Comparison of ENCODE assay signal across 8 cellular contexts in the genomic region with DNA sequence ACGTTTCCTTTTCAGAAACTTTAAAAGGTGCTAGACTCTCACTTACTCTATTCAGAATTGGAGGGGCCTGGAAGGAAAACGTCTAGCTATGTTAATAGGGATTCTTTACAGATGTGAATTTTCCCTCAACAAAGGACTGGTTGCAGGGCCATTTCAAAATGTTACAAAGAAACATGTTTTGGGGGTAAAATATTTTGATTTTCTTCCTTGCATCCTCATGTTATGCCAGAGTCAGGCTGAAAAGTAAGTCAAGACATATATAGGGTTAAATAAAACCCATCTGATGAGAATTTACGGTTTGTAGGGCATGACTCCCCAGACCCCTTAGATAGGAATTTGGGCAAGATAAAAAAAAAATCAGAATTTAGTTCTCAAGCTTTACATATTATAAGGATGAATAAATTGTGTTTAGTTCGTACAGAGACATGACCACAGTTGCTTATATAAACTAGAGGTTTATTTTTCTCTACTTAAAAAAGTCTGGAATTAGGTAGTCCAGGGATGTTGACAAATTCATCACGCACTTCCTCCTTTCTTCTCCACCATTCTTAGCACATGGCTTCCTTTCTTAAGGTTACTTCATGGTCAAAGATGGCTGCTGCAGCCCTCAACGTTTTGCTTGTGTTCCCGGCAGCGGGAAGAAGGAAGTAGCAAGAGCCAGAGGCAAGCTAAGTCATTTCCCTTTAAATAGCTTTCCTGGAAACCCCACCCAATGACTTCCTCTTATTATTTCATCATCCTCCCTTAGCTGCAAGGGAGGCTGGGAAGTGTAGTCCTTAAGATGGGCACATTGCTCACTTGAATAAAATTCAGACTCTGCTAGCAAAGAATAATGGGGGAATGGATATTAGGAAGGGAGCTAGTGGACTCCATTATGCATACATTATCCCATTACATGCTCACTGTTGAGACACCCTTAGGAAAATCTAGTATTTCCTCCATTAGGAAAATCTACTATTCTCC. TPM values are rescaled to one million over a fixed set of nuclear protein-coding genes. Genes with fewer than 3 reads are reported as not detected.
DNase-seq lines count a peak whose midpoint lies in the region; ATAC-seq, FAIRE-seq and TF ChIP-seq lines count a peak whose summit lies in the region.
"Not testable (repeated sequence)": the region's sequence is repeated elsewhere in the genome, so short reads cannot be mapped to it uniquely, and the experiment has no call there.

No MANE protein-coding gene starts in this region.

- intact Hi-C loops in OCI-LY7 (cut with micrococcal nuclease; ENCODE audit: unreplicated experiment): loop anchor here (1.0 kb wide), 1 partner anchor 13 kb away; the partner anchor contains the start of gene HAPSTR1
- intact Hi-C loops in colonic mucosa (cut with DNase I): not testable (repeated sequence)

- peak; percentile 60 for FAIRE-seq in keratinocyte (lab: Jason Lieb, UNC)

- dilution Hi-C loops in keratinocyte (cut with MboI; ENCODE audit: extremely low pct_ligation_motif_present, low sequenced_read_pairs): not testable (repeated sequence)

- BruUV-seq in OCI-LY7 (replicated peaks; lab: Mats Ljungman, UMichigan): TSS peak; percentile 100

- H3K4me1 ChIP-seq in OCI-LY7 (ENCODE audit: insufficient read depth, low read length, poor library complexity, severe bottlenecking) (peaks cover 39% of the 10 kb centered on the region), keratinocyte (ENCODE audit: control insufficient read depth, extremely low read depth, insufficient read depth, low read length) (peaks cover 24% of the 10 kb centered on the region)
- not testable (repeated sequence) for H3K4me1 ChIP-seq in colonic mucosa

- peak overlapping the region; percentile 44 for H3K4me2 ChIP-seq in OCI-LY7 (ENCODE audit: low read length)
- not testable (repeated sequence) for H3K4me2 ChIP-seq in keratinocyte (ENCODE audit: control insufficient read depth, extremely low read depth, insufficient read depth, low read depth, low read length)

- not testable (repeated sequence) for H3K9ac ChIP-seq in colonic mucosa (ENCODE audit: low read depth in 2 of 2, low read length in 2 of 2); keratinocyte (ENCODE audit: control insufficient read depth, extremely low read depth, insufficient read depth, low read length)

- H3K27ac ChIP-seq in OCI-LY7 (ENCODE audit: low read depth, low read length, poor library complexity, severe bottlenecking): peak overlapping the region; percentile 48
- H3K27ac ChIP-seq in colonic mucosa: peak overlapping the region; percentile 6
- H3K27ac ChIP-seq in keratinocyte (ENCODE audit: control insufficient read depth, insufficient read depth, low read length): peak overlapping the region; percentile 45

- H3K9me2 ChIP-seq in OCI-LY7 (ENCODE audit: insufficient read depth, low read length): not testable (repeated sequence)

- not testable (repeated sequence) for TF ChIP-seq CTCF in OCI-LY7 (conservative IDR thresholded peaks at IDR 0.05; ENCODE audit: low read length); colonic mucosa (IDR thresholded peaks at IDR 0.05); keratinocyte (optimal IDR thresholded peaks at IDR 0.05 in 1 of 3, IDR thresholded peaks at IDR 0.05 in 1 of 3, conservative IDR thresholded peaks at IDR 0.05 in 1 of 3; ENCODE audit: extremely low read depth in 1 of 3, insufficient read depth in 2 of 3, low read length in 3 of 3)

- H3K4me3 ChIP-seq in OCI-LY7 (ENCODE audit: low read depth, low read length, poor library complexity, severe bottlenecking); colonic mucosa; keratinocyte (ENCODE audit: control insufficient read depth in 2 of 3, extremely low read depth in 1 of 3, insufficient read depth in 2 of 3, low read depth in 1 of 3, low read length in 3 of 3): not testable (repeated sequence)

- DNase-seq in CMK (ENCODE audit: low read depth) (peak; percentile 85), HUDEP-2 (lab: John Stamatoyannopoulos, UW; ENCODE audit: unreplicated experiment in 76 of 76) (peak in 64 of 76 experiments; percentile 10 to 90 (median 56)), OCI-LY7 (ENCODE audit: low spot score) (peak; percentile 94), colonic mucosa (peak; percentile 49)
- DNase-seq in activated CD4-positive, alpha-beta T cell treated with anti-CD3 and anti-CD28 coated beads for 48 hours: peak; percentile 66
- DNase-seq in keratinocyte (ENCODE audit: low read depth, low spot score): not testable (repeated sequence)
- DNase-seq in stimulated activated CD4-positive, alpha-beta T cell treated with anti-CD3 and anti-CD28 coated beads, TNF-alpha, amount 100 ng/mL, for 24 hours (ENCODE audit: low read depth in 3 of 3): peak in 2 of 3 experiments; percentile 33 to 47

- H3K27me3 ChIP-seq in colonic mucosa; keratinocyte (ENCODE audit: control insufficient read depth, extremely low read depth, insufficient read depth, low read length): not testable (repeated sequence)

- CTCF ChIA-PET in OCI-LY7 (lab: Charles Lee; ENCODE audit: unreplicated experiment): not testable (repeated sequence)

- H3K36me3 ChIP-seq in OCI-LY7 (ENCODE audit: insufficient read depth, low read length); colonic mucosa; keratinocyte (ENCODE audit: control insufficient read depth in 2 of 2, extremely low read depth in 1 of 2, insufficient read depth in 2 of 2, low read length in 2 of 2): not testable (repeated sequence)

- peak; percentile 74 for ATAC-seq in GM21390 (IDR thresholded peaks at IDR 0.05; ENCODE audit: unreplicated experiment)

- not testable (repeated sequence) for H3K79me2 ChIP-seq in OCI-LY7 (ENCODE audit: insufficient read depth, low read depth, low read length); keratinocyte (ENCODE audit: control insufficient read depth, insufficient read depth, low read length)

- H2AFZ ChIP-seq in OCI-LY7 (ENCODE audit: low read length): peak overlapping the region; percentile 39; the same call in 1 of the 2 replicates
- H2AFZ ChIP-seq in keratinocyte (ENCODE audit: control insufficient read depth, low read length): not testable (repeated sequence)

- POLR2A ChIA-PET in OCI-LY7 (lab: Charles Lee): interaction anchor here (1.3 to 5.3 kb wide), 5 partner anchors 11 to 24 kb away, joined by 4 to 46 read pairs (median 5); partner anchors contain the start of gene HAPSTR1

- not testable (repeated sequence) for H3K9me1 ChIP-seq in keratinocyte (ENCODE audit: control insufficient read depth, extremely low read depth, insufficient read depth, low read length)

- H3K9me3 ChIP-seq in OCI-LY7 (ENCODE audit: low read length); colonic mucosa; keratinocyte (ENCODE audit: control insufficient read depth, low read depth, low read length): not testable (repeated sequence)

- not testable (repeated sequence) for H4K20me1 ChIP-seq in OCI-LY7 (ENCODE audit: insufficient read depth, low read length); keratinocyte (ENCODE audit: control insufficient read depth, extremely low read depth, insufficient read depth, low read length)

RNA-seq across cellular contexts. Expression of gene HAPSTR1, which starts 12.7 kb away (rescaled TPM):
- 50.9 and 51.5 TPM in 2 replicates for total RNA-seq in OCI-LY7 (2014; rRNA removed; shearing (Covaris generic))
- 71.5 and 77.9 TPM in 2 replicates for total RNA-seq in OCI-LY7 (2022)
- total RNA-seq in colonic mucosa: 10 to 100 TPM; 50.2 to 57.0 TPM
- polyA plus RNA-seq in keratinocyte: 34.0 to 46.5 TPM (median 36.7 TPM) in 3 replicates
- 35.9 TPM for polyA plus RNA-seq in keratinocyte (2011; ENCODE audit: low read depth)
- polyA plus RNA-seq in keratinocyte (2011; cell fraction: cytosol; rRNA removed): 32.7 and 52.5 TPM in 2 replicates
- 57.5 and 66.9 TPM in 2 replicates for polyA plus RNA-seq in keratinocyte (2011; cell fraction: nucleus; rRNA removed)
- 36.2 and 43.6 TPM in 2 replicates for polyA plus RNA-seq in keratinocyte (2012; ENCODE audit: low replicate concordance)
- 38.3 to 71.0 TPM (median 45.7 TPM) in 3 replicates for polyA minus RNA-seq in keratinocyte
- 41.2 TPM for polyA minus RNA-seq in keratinocyte (2011; cell fraction: cytosol; rRNA and poly(A)+ RNA removed)
- polyA minus RNA-seq in keratinocyte (2011; cell fraction: nucleus; rRNA and poly(A)+ RNA removed): 29.2 and 67.5 TPM in 2 replicates
